8 cellular contexts compared by ENCODE assay signal in genomic region chr3:39809995-39810595, GRCh38. TPM values are rescaled to one million over a fixed set of nuclear protein-coding genes. Genes with fewer than 3 reads are reported as not detected.
A peak's percentile ranks its signal among the peaks of the same experiment; 100 is the strongest.
DNase-seq lines count a peak whose midpoint lies in the region; TF ChIP-seq lines count a peak whose summit lies in the region.

No MANE protein-coding gene starts in this region.

- no peaks in the 10 kb centered on the region for H3K79me1 ChIP-seq in H9 (ENCODE audit: insufficient read depth, low read depth, low read length, poor library complexity, severe bottlenecking)

- H3T11ph ChIP-seq in H9 (ENCODE audit: low read length): no peak overlapping the region

- H3K27me3 ChIP-seq in BJ (ENCODE audit: control insufficient read depth, insufficient read depth, low read length) (peaks cover 28% of the 10 kb centered on the region), H9 (ENCODE audit: insufficient read depth, low read length) (peaks cover 15% of the 10 kb centered on the region)

- TF ChIP-seq CTCF in BJ (IDR thresholded peaks at IDR 0.05; ENCODE audit: insufficient read depth, low read depth, low read length) (no peak), H9 (conservative IDR thresholded peaks at IDR 0.05) (no peak)

- H3K9me3 ChIP-seq in H9 (ENCODE audit: control insufficient read depth, low read depth, low read length): no peaks in the 10 kb centered on the region

- H2BK15ac ChIP-seq in H9 (ENCODE audit: low read depth, low read length): no peak overlapping the region

- H2BK120ac ChIP-seq in H9 (ENCODE audit: low read depth, low read length, poor library complexity, severe bottlenecking): no peak overlapping the region

- H2AK5ac ChIP-seq in H9 (ENCODE audit: insufficient read length, low read length): no peak overlapping the region

- no peak overlapping the region for H4K91ac ChIP-seq in H9 (ENCODE audit: insufficient read length, low read depth, low read length)

- no peak overlapping the region for H4K8ac ChIP-seq in H9 (replicated peaks; ENCODE audit: insufficient read length, low read depth, low read length)

- no peak overlapping the region for H2BK5ac ChIP-seq in H9 (ENCODE audit: insufficient read length, low read length)

- H2BK12ac ChIP-seq in H9 (ENCODE audit: insufficient read length, low read depth, low read length): no peak overlapping the region

- peaks cover 5% of the 10 kb centered on the region; the same call in 1 of the 2 replicates for H3K4me1 ChIP-seq in H9 (ENCODE audit: insufficient read depth, low read length)

- no peaks in the 10 kb centered on the region; a peak in 2 of 7 replicates for H3K36me3 Mint-ChIP-seq in H9 (ENCODE audit: insufficient read depth in 1 of 3, low read depth in 3 of 3)

- H3K14ac ChIP-seq in H9 (ENCODE audit: insufficient read depth, low read length): no peak overlapping the region; the same call in 1 of the 2 replicates

- H3K4me1 Mint-ChIP-seq in H9: peaks cover 23 to 28% of the 10 kb centered on the region in 2 experiments

- CTCF ChIA-PET in BJ (lab: Yijun Ruan, JAX): no interaction called here

- H3K4ac ChIP-seq in H9 (ENCODE audit: low read depth, low read length): no peak overlapping the region

- WGBS in H9 (ENCODE audit: extremely low coverage, insufficient read length, low lambda C conversion rate): no CpG with 5 or more reads among the region's 48 CpGs

- no peaks in the 10 kb centered on the region for H3K79me2 ChIP-seq in H9 (ENCODE audit: insufficient read depth, low read length)

- peak overlapping the region; percentile 75 to 96 for H3K4me3 Mint-ChIP-seq in H9

- no peak overlapping the region for H3K9ac ChIP-seq in H9 (ENCODE audit: extremely low read depth, insufficient read length, low read length)

- peaks cover 25% of the 10 kb centered on the region for H3K23me2 ChIP-seq in H9 (ENCODE audit: insufficient read length, low read depth, low read length, poor library complexity, severe bottlenecking)

- no peak overlapping the region for H2BK20ac ChIP-seq in H9 (ENCODE audit: low read depth, low read length, poor library complexity, severe bottlenecking)

- DNase-seq in BJ (ENCODE audit: low read depth) (no peak), H9 (peak; percentile 43), kidney tubule cell (ENCODE audit: low spot score) (peak; percentile 2), substantia nigra (lab: John Stamatoyannopoulos, UW) (peak in 4 of 49 donors; percentile 7 to 52 (median 28)), midbrain (lab: John Stamatoyannopoulos, UW) (no peak), DMS114 treated with DMSO at 0.1 percent for 48 hours (lab: John Stamatoyannopoulos, UW; ENCODE audit: unreplicated experiment) (no peak)
- no peak for DNase-seq in activated CD4-positive, CD25-positive, alpha-beta regulatory T cell treated with anti-CD3 and anti-CD28 coated beads, Interleukin-2, amount 50 U/mL, for 72 hours

- no peak overlapping the region for H2AFZ ChIP-seq in H9 (ENCODE audit: low read length)

- peaks cover 72% of the 10 kb centered on the region for H3K27me3 Mint-ChIP-seq in H9 (ENCODE audit: low read depth)

- no peak overlapping the region for H3K18ac ChIP-seq in H9 (ENCODE audit: insufficient read length, low read depth, low read length)

- POLR2A ChIA-PET in BJ (lab: Charles Lee): no interaction called here

- H3K27ac Mint-ChIP-seq in H9: no peak overlapping the region

- no peaks in the 10 kb centered on the region for H4K20me1 ChIP-seq in H9 (ENCODE audit: control insufficient read depth, insufficient read depth, insufficient read length)

- H3K56ac ChIP-seq in H9 (ENCODE audit: insufficient read length, low read depth, low read length): no peak overlapping the region

- H3K23ac ChIP-seq in H9 (ENCODE audit: insufficient read length, low read depth, low read length): no peak overlapping the region

- H3K36me3 ChIP-seq in BJ (ENCODE audit: control insufficient read depth, insufficient read depth, low read length): no peaks in the 10 kb centered on the region

- no peak overlapping the region for H4K5ac ChIP-seq in H9 (ENCODE audit: insufficient read length, low read depth, low read length)

- peak overlapping the region; percentile 89 for H3K4me2 ChIP-seq in H9 (ENCODE audit: insufficient read depth, insufficient read length, low read length)

- H3K9me3 Mint-ChIP-seq in H9: no peaks in the 10 kb centered on the region

- peak overlapping the region; percentile 22 for H3K4me3 ChIP-seq in BJ (ENCODE audit: low read depth, low read length)

- no peak overlapping the region for H3K27ac ChIP-seq in H9 (ENCODE audit: insufficient read length, low read depth, low read length)
- peak overlapping the region; percentile 60 for H3K27ac ChIP-seq in angular gyrus (ENCODE audit: low read depth, low read length)
- H3K27ac ChIP-seq in substantia nigra (ENCODE audit: low read depth, low read length, poor library complexity, severe bottlenecking): peak overlapping the region; percentile 45

RNA-seq across cellular contexts. Expression of gene MYRIP, which starts 0.7 kb away (rescaled TPM):
- 0.06 and 0.15 TPM in 2 replicates for polyA plus RNA-seq in BJ (2011; rRNA removed)
- polyA minus RNA-seq in BJ (2011; rRNA and poly(A)+ RNA removed): 0.09 and 0.10 TPM in 2 replicates
- 1.8 and 2.2 TPM in 2 replicates for total RNA-seq in H9 (2021)

Comparison
In these comparisons a context has a peak if more than half of its experiments do, and no peak if none do; other contexts are left out.
1. DNase-seq: peak in H9 (single experiment) and kidney tubule cell (single experiment); none in BJ (single experiment), midbrain (single experiment), DMS114 treated with DMSO at 0.1 percent for 48 hours (single experiment) and activated CD4-positive, CD25-positive, alpha-beta regulatory T cell treated with anti-CD3 and anti-CD28 coated beads, Interleukin-2, amount 50 U/mL, for 72 hours (single experiment).